ENCODE assay signal across 8 cellular contexts in genomic region chr9:99059074-99059894, GRCh38. TPM values are rescaled to one million over a fixed set of nuclear protein-coding genes. Genes with fewer than 3 reads are reported as not detected.
A peak's percentile ranks its signal among the peaks of the same experiment; 100 is the strongest.
DNase-seq lines count a peak whose midpoint lies in the region; ATAC-seq and TF ChIP-seq lines count a peak whose summit lies in the region.

No MANE protein-coding gene starts in this region.

- no peaks in the 10 kb centered on the region for H3K36me3 ChIP-seq in thoracic aorta

- DNase-seq in OCI-M1 (lab: John Stamatoyannopoulos, UW) (peak; percentile 92), germinal center (ENCODE audit: low spot score) (peak; percentile 76), thoracic aorta (ENCODE audit: low spot score) (no peak), NCI-H69 (lab: John Stamatoyannopoulos, UW) (no peak), mesothelial cell of epicardium (ENCODE audit: low spot score in 2 of 2, unreplicated experiment in 2 of 2) (no peak), LoVo (ENCODE audit: low spot score) (no peak)

- H3K9me3 ChIP-seq in thoracic aorta: no peaks in the 10 kb centered on the region

- no peaks in the 10 kb centered on the region for H3K27me3 ChIP-seq in thoracic aorta (replicated peaks; ENCODE audit: insufficient read depth)

- H3K4me1 ChIP-seq in thoracic aorta (ENCODE audit: control insufficient read depth in 1 of 2, low read depth in 2 of 2): peaks cover 0 to 11% of the 10 kb centered on the region in 2 donors

- no peak overlapping the region for H3K27ac Mint-ChIP-seq in mesothelial cell of epicardium

- H3K9me3 Mint-ChIP-seq in mesothelial cell of epicardium: peaks cover 7% of the 10 kb centered on the region

- H3K36me3 Mint-ChIP-seq in mesothelial cell of epicardium: peaks cover 5% of the 10 kb centered on the region

- H3K27me3 Mint-ChIP-seq in mesothelial cell of epicardium (ENCODE audit: low read depth): no peaks in the 10 kb centered on the region

- H3K4me3 ChIP-seq in thoracic aorta: no peak overlapping the region

- H3K27ac ChIP-seq in thoracic aorta: peak overlapping the region in 1 of 2 donors; percentile 43

- ATAC-seq in GM18861 (IDR thresholded peaks at IDR 0.05; ENCODE audit: unreplicated experiment) (peak; percentile 71), HG02763 (IDR thresholded peaks at IDR 0.05; ENCODE audit: unreplicated experiment) (peak; percentile 43), thoracic aorta (ENCODE audit: insufficient number of reproducible peaks, low FRiP score, low read depth) (peak; percentile 39)

- peaks cover 11% of the 10 kb centered on the region for H3K4me1 Mint-ChIP-seq in mesothelial cell of epicardium

- TF ChIP-seq CTCF in thoracic aorta (IDR thresholded peaks at IDR 0.05) (no peak), mesothelial cell of epicardium (IDR thresholded peaks at IDR 0.05; ENCODE audit: unreplicated experiment) (no peak)

- H3K4me3 Mint-ChIP-seq in mesothelial cell of epicardium: no peak overlapping the region

RNA-seq across cellular contexts. Expression of gene TGFBR1, which starts 45.6 kb away (rescaled TPM):
- total RNA-seq in thoracic aorta: 10 to 100 TPM; 76.8 to 87.2 TPM
- total RNA-seq in mesothelial cell of epicardium: 77.5 to 79.7 TPM (median 79.6 TPM) in 3 replicates

Comparison
In these comparisons a context has a peak if more than half of its experiments do, and no peak if none do; other contexts are left out.
1. DNase-seq: peak in OCI-M1 (single experiment) and germinal center (single experiment); none in thoracic aorta (single experiment), NCI-H69 (single experiment), mesothelial cell of epicardium (0 of 2) and LoVo (single experiment).
2. Peak in every context shown above with its lines, with median percentiles within 50 percentile points of each other: ATAC-seq.